ENCODE assay signal across 1 cellular context in the genomic region with DNA sequence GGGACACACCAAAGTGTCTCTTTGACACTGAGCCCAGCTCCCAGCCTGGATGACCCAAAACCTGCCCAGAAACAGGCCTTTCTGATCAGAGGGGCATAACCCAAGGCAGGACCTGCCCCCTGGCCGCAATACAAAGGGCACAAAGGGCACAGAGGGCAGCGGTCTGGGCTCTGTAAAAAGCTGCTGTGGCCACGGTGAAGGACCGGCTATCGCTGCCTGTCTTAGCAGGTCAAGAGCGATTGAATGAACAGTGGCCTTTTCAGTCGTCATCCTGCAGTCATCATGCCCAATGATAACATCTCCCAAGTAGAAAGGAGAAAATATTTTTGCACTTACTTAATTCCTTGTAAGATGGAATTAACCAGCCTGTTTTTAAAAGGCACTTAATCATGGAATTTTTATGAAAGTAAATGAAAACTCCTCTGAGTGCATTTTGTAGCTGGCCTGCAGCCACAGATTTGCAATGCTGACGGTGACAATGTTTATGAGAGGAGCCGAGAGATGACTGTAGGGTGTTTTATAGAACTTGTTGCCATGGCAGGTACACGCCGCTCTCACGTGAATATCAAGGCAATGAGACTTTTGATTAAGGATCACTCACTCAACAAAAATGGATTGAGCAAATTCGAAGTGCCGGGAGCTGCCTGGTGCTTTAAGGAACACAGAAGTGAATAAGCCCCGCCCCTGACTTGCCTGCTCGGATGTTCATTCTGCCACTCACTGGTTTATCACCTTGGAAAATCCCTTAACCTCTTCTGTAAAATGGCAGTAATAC.
A peak's percentile ranks its signal among the peaks of the same experiment; 100 is the strongest.
TF ChIP-seq lines count a peak whose summit lies in the region.

No MANE protein-coding gene starts in this region.

TF ChIP-seq in IMR-90, 13 proteins besides CTCF, POLR2A, EP300 and RAD21 (continued from another document):
- TF ChIP-seq CHD1 (IDR thresholded peaks at IDR 0.05; ENCODE audit: low read depth, low read length), result no peak
- TF ChIP-seq MAFK (IDR thresholded peaks at IDR 0.05; ENCODE audit: low read depth, low read length), result 0 out of 2 replicates have a peak, but pooled peaks have one; percentile 16
TF ChIP-seq in IMR-90: peak in this region for 3.
